In genomic region chr19:10620786-10621185, GRCh38 we compare ENCODE assay signal across 2 cellular contexts.
TF ChIP-seq lines count a peak whose summit lies in the region.

No MANE protein-coding gene starts in this region.

TF ChIP-seq in WTC11, 78 proteins besides CTCF, POLR2A, EP300 and RAD21 (continued from another document and continues in another):
- TF ChIP-seq FOXP4 (CRISPR knock-in tag; IDR thresholded peaks at IDR 0.05) (no peak), TEAD1 (CRISPR knock-in tag; IDR thresholded peaks at IDR 0.05) (no peak), E2F5 (CRISPR knock-in tag; IDR thresholded peaks at IDR 0.05) (no peak), ATF2 (CRISPR knock-in tag; IDR thresholded peaks at IDR 0.05; ENCODE audit: borderline replicate concordance, low read depth) (no peak), CREB1 (CRISPR knock-in tag; IDR thresholded peaks at IDR 0.05) (no peak), MAX (CRISPR knock-in tag; IDR thresholded peaks at IDR 0.05) (no peak), ZNF281 (CRISPR knock-in tag; IDR thresholded peaks at IDR 0.05) (no peak), AR (CRISPR knock-in tag; IDR thresholded peaks at IDR 0.05) (no peak), ZNF138 (CRISPR knock-in tag; conservative IDR thresholded peaks at IDR 0.05) (no peak), FOXK1 (CRISPR knock-in tag; IDR thresholded peaks at IDR 0.05) (no peak), ATF6 (CRISPR knock-in tag; IDR thresholded peaks at IDR 0.05) (no peak)

TF ChIP-seq in GM23338, 12 proteins besides CTCF, POLR2A, EP300 and RAD21 (continued from another document):
- TF ChIP-seq ZNF462 (CRISPR knock-in tag; IDR thresholded peaks at IDR 0.05) (no peak), EZH2 (IDR thresholded peaks at IDR 0.05; ENCODE audit: low read depth, unreplicated experiment) (no peak), STAT1 (IDR thresholded peaks at IDR 0.05; ENCODE audit: unreplicated experiment) (no peak), POLR2AphosphoS5 (IDR thresholded peaks at IDR 0.05; ENCODE audit: low read depth) (no peak), CREB1 (CRISPR knock-in tag; IDR thresholded peaks at IDR 0.05; ENCODE audit: low read depth) (no peak), ZNF114 (CRISPR knock-in tag; IDR thresholded peaks at IDR 0.05) (no peak), EZH2phosphoT487 (IDR thresholded peaks at IDR 0.05; ENCODE audit: unreplicated experiment) (no peak), ZNF331 (CRISPR knock-in tag; IDR thresholded peaks at IDR 0.05; ENCODE audit: low read depth) (no peak), REST (IDR thresholded peaks at IDR 0.05; ENCODE audit: unreplicated experiment) (no peak)
